In genomic region chr10:1896153-1896552, GRCh38 we compare ENCODE assay signal across 26 cellular contexts.
"Had no signal": no experiment of that assay in that cellular context is flagged by ENCODE, and none has a peak within 500 bp of the region (broad histone marks: within the 10 kb centered on the region; RNA-seq: fewer than 3 reads in every experiment).

No MANE protein-coding gene starts in this region.

- H3K9me3 ChIP-seq: lower lobe of right lung, neutrophil, prostate gland, right lobe of liver, spleen had no signal

- H3K27me3 ChIP-seq: neural progenitor cell, neutrophil, right lobe of liver, spleen, tibial nerve, uterus had no signal

- H3K27ac Mint-ChIP-seq: immature natural killer cell; nephron; neural progenitor cell; stimulated activated memory B cell treated with anti-CD40 and anti-IgM and Interleukin-4, amounts not matched to agents 10 μg/mL and 1 μg/mL and 100 μg/mL, for 72 hours; stimulated activated naive CD8-positive, alpha-beta T cell treated with anti-CD3 and anti-CD28 coated beads, Interleukin-15, amount 100 ng/mL, for 72 hours; type B pancreatic cell had no signal

- H3K4me3 ChIP-seq: lower lobe of right lung, neural progenitor cell, prostate gland, right lobe of liver, spleen, tibial nerve, uterus had no signal

- H3K36me3 Mint-ChIP-seq: immature natural killer cell; naive thymus-derived CD8-positive, alpha-beta T cell; neural progenitor cell; stimulated activated memory B cell treated with anti-CD40 and anti-IgM and Interleukin-4, amounts not matched to agents 10 μg/mL and 1 μg/mL and 100 μg/mL, for 72 hours; type B pancreatic cell had no signal

- H3K4me1 Mint-ChIP-seq: immature natural killer cell; nephron; stimulated activated memory B cell treated with anti-CD40 and anti-IgM and Interleukin-4, amounts not matched to agents 10 μg/mL and 1 μg/mL and 100 μg/mL, for 72 hours; stimulated activated naive CD8-positive, alpha-beta T cell treated with anti-CD3 and anti-CD28 coated beads, Interleukin-15, amount 100 ng/mL, for 72 hours had no signal

- H3K4me3 Mint-ChIP-seq: immature natural killer cell; naive thymus-derived CD8-positive, alpha-beta T cell; nephron; neural progenitor cell; stimulated activated memory B cell treated with anti-CD40 and anti-IgM and Interleukin-4, amounts not matched to agents 10 μg/mL and 1 μg/mL and 100 μg/mL, for 72 hours; stimulated activated naive CD8-positive, alpha-beta T cell treated with anti-CD3 and anti-CD28 coated beads, Interleukin-15, amount 100 ng/mL, for 72 hours; type B pancreatic cell had no signal

- H3K4me1 ChIP-seq: lower lobe of right lung, parathyroid adenoma, prostate gland, right lobe of liver, spleen, tibial nerve, uterus had no signal

- H3K36me3 ChIP-seq: lower lobe of right lung, neural progenitor cell, neutrophil, prostate gland, right lobe of liver, spleen, tibial nerve, uterus had no signal

- H3K9me3 Mint-ChIP-seq: naive thymus-derived CD8-positive, alpha-beta T cell; stimulated activated memory B cell treated with anti-CD40 and anti-IgM and Interleukin-4, amounts not matched to agents 10 μg/mL and 1 μg/mL and 100 μg/mL, for 72 hours; stimulated activated naive CD8-positive, alpha-beta T cell treated with anti-CD3 and anti-CD28 coated beads, Interleukin-15, amount 100 ng/mL, for 72 hours; type B pancreatic cell had no signal

- H3K27ac ChIP-seq: lower lobe of right lung, neural progenitor cell, neutrophil, parathyroid adenoma, prostate gland, right lobe of liver, tibial nerve, uterus had no signal

- ATAC-seq: lower lobe of right lung; naive thymus-derived CD8-positive, alpha-beta T cell; right lobe of liver; stimulated activated memory B cell treated with anti-CD40 and anti-IgM and Interleukin-4, amounts not matched to agents 10 μg/mL and 1 μg/mL and 100 μg/mL, for 72 hours; stimulated activated naive CD8-positive, alpha-beta T cell treated with anti-CD3 and anti-CD28 coated beads, Interleukin-15, amount 100 ng/mL, for 72 hours had no signal

- H3K27me3 Mint-ChIP-seq: stimulated activated naive CD8-positive, alpha-beta T cell treated with anti-CD3 and anti-CD28 coated beads, Interleukin-15, amount 100 ng/mL, for 72 hours had no signal

- DNase-seq: head of caudate nucleus; hypothalamus; immature natural killer cell; kidney; lower lobe of right lung; mammary epithelial cell; mesenchymal stem cell; naive thymus-derived CD8-positive, alpha-beta T cell; occipital lobe; right lobe of liver; small intestine; spleen; stimulated activated CD4-positive, alpha-beta T cell treated with anti-CD3 and anti-CD28 coated beads, Interleukin-4, amount 100 ng/mL, for 4 hours; stimulated activated CD8-positive, alpha-beta memory T cell treated with anti-CD3 and anti-CD28 coated beads, Interleukin-4, amount 100 ng/mL, for 48 hours; stimulated activated naive CD4-positive, alpha-beta T cell treated with Interleukin-2 at 50 U/mL for 16 hours; stimulated activated naive CD8-positive, alpha-beta T cell treated with anti-CD3 and anti-CD28 coated beads, Interleukin-15, amount 100 ng/mL, for 72 hours; substantia nigra; uterus had no signal
